25 cellular contexts compared by ENCODE assay signal in genomic region chrX:120564925-120565324, GRCh38.
"Had no signal": no experiment of that assay in that cellular context is flagged by ENCODE, and none has a peak within 500 bp of the region (broad histone marks: within the 10 kb centered on the region; RNA-seq: fewer than 3 reads in every experiment).

No MANE protein-coding gene starts in this region.

- H2AFZ ChIP-seq: parathyroid adenoma had no signal

- H3K9me3 ChIP-seq: esophagus squamous epithelium, heart right ventricle, left lung, mucosa of descending colon, neutrophil, stomach, thyroid gland, vagina had no signal

- FAIRE-seq: endothelial cell of umbilical vein, islet of Langerhans had no signal

- H3K9ac ChIP-seq: parathyroid adenoma had no signal

- H3K36me3 ChIP-seq: esophagus squamous epithelium, heart right ventricle, left lung, neutrophil, stomach, thyroid gland, vagina had no signal

- H3K4me1 ChIP-seq: left lung, parathyroid adenoma, thyroid gland, vagina had no signal

- H3K27ac ChIP-seq: esophagus squamous epithelium, heart right ventricle, left lung, neutrophil, parathyroid adenoma, thyroid gland, vagina had no signal

- ATAC-seq: heart right ventricle; left cardiac atrium; left lung; mucosa of descending colon; natural killer cell treated with Interleukin-12 subunit alpha and Interleukin-12 subunit beta and Interleukin-15 and Interleukin-18, amount 100 ng/mL, for 72 hours; sciatic nerve; stimulated activated effector memory CD8-positive, alpha-beta T cell treated with anti-CD3 and anti-CD28 coated beads, Interleukin-12 subunit alpha, Interleukin-12 subunit beta, amount 100 ng/mL, for 72 hours had no signal

- H3K4me3 ChIP-seq: esophagus squamous epithelium, heart right ventricle, left lung, mucosa of descending colon, stomach, thyroid gland, vagina had no signal

- H3K27me3 ChIP-seq: esophagus squamous epithelium, heart right ventricle, left lung, neutrophil, thyroid gland, vagina had no signal

- H3K79me2 ChIP-seq: parathyroid adenoma had no signal

- DNase-seq: dermis blood vessel endothelial cell; effector memory CD4-positive, alpha-beta T cell; esophagus squamous epithelium; foreskin melanocyte; glutamatergic neuron; heart right ventricle; hippocampal formation; left cardiac atrium; left lung; mesenchymal stem cell; mucosa of descending colon; naive B cell; stimulated activated CD4-positive, alpha-beta T cell treated with anti-CD3 and anti-CD28 coated beads, Interleukin-2, amount 100 ng/mL, for 24 hours; stimulated activated CD4-positive, alpha-beta T cell treated with anti-CD3 and anti-CD28 coated beads, Interleukin-4, amount 100 ng/mL, for 24 hours; stimulated activated naive CD4-positive, alpha-beta T cell treated with Interleukin-2 at 50 U/mL for 16 hours; stomach; thyroid gland had no signal
